Comparison of ENCODE assay signal across 13 cellular contexts in the genomic region with DNA sequence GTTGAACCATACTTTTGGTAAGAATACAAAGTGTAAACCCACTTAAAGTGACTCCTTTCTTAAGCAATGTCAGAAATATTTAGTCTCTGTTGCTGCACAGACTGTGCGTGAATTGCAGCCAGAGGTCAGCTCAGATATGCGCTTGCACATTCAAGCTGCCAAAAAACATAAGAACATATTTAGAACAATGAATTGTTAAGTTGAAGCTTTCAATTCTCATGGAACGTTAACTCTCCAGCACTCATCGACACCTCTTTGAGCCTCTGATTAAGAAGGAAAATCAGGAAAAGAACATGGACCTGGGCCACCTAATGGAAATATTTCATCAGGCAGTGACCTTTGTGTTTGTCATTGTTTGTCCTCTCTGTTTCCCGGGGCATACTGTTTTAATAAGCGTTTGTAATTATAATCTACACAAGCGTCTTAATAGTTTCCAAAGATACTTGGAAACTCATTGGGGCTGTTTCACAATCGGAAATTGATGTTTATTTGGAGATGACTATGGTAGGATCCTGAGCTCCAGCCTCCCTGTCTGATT.
A peak's percentile ranks its signal among the peaks of the same experiment; 100 is the strongest.
DNase-seq lines count a peak whose midpoint lies in the region; TF ChIP-seq lines count a peak whose summit lies in the region.
"Had no signal": no experiment of that assay in that cellular context is flagged by ENCODE, and none has a peak within 500 bp of the region (broad histone marks: within the 10 kb centered on the region; RNA-seq: fewer than 3 reads in every experiment).

No MANE protein-coding gene starts in this region.

- DNase-seq in AG09319 (ENCODE audit: extremely low read depth, low read depth) (peak; percentile 83), choroid plexus epithelial cell (ENCODE audit: low read depth) (peak; percentile 97), left kidney (ENCODE audit: low read depth, low spot score) (peak; percentile 8), skeletal muscle cell (ENCODE audit: low read depth) (peak; percentile 86), amniotic stem cell (lab: John Stamatoyannopoulos, UW) (no peak), KG1 (lab: John Stamatoyannopoulos, UW) (no peak), WERI-Rb-1 (no peak)
- DNase-seq in activated naive CD4-positive, alpha-beta T cell (lab: John Stamatoyannopoulos, UW) = no peak
- DNase-seq: C1 segment of cervical spinal cord; central memory CD4-positive, alpha-beta T cell; GF-D8; NCI-H526 treated with DMSO at 0.1 percent for 48 hours; stimulated activated naive CD4-positive, alpha-beta T cell had no signal

- H3K4me3 ChIP-seq in choroid plexus epithelial cell (ENCODE audit: low read depth, low read length) = peak overlapping the region; percentile 19
- no peak overlapping the region for H3K4me3 ChIP-seq in skeletal muscle cell (ENCODE audit: low read depth, low read length)
- no peak overlapping the region for H3K4me3 ChIP-seq in WERI-Rb-1 (ENCODE audit: low read depth, low read length)

- no peak overlapping the region for H3K27ac ChIP-seq in WERI-Rb-1

- H3K9me3 ChIP-seq in WERI-Rb-1 (ENCODE audit: severe bottlenecking) = no peaks in the 10 kb centered on the region

- TF ChIP-seq CTCF in AG09319 (IDR thresholded peaks at IDR 0.05; ENCODE audit: low read depth, low read length) (no peak), choroid plexus epithelial cell (conservative IDR thresholded peaks at IDR 0.05; ENCODE audit: low read depth, low read length) (no peak), WERI-Rb-1 (IDR thresholded peaks at IDR 0.05; ENCODE audit: low read depth, low read length) (no peak)

- H3K36me3 ChIP-seq in WERI-Rb-1 = no peaks in the 10 kb centered on the region

- no peaks in the 10 kb centered on the region for H3K27me3 ChIP-seq in WERI-Rb-1 (ENCODE audit: insufficient read depth, low read depth, severe bottlenecking)

Comparison
In these comparisons a context has a peak if more than half of its experiments do, and no peak if none do; other contexts are left out.
1. DNase-seq: peak in AG09319 (single experiment), choroid plexus epithelial cell (single experiment), left kidney (single experiment) and skeletal muscle cell (single experiment); none in amniotic stem cell (single experiment), activated naive CD4-positive, alpha-beta T cell (0 of 4), KG1 (single experiment) and WERI-Rb-1 (single experiment).